ENCODE assay signal across 9 cellular contexts in the genomic region with DNA sequence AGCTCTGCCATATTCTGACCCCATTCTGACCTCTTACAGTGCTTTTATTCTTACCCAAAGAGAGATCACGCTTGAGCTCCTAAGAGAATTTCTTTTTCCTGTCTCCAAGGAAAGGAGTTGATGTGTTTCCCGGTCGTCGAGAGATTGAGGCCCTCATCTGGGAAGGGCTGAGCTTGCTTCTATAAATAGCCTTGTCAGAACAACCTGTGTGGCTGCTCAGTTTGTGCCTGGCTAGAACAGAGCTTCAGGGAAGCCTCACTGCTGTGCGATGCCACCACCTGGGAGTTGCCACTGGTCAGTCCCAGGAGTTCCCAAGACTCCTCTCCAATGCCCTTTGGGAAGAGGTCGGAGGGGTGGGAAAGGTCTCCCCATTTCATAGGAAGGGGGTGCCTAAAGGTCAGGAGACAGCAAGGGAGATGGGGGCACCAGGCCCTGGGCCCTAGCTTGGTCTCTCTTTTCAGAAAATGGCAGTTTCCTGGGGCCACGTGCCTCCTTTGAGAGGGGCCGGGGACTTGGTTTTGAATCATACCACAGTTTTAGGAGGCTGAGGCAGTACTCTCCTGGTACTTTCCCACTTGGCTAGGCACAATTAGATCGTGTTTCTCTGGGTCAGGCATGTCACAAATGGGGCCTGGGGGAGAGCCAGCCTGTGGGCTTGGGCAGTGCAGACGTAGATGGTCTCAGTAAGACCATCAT. TPM values are rescaled to one million over a fixed set of nuclear protein-coding genes. Genes with fewer than 3 reads are reported as not detected.
DNase-seq lines count a peak whose midpoint lies in the region; TF ChIP-seq lines count a peak whose summit lies in the region.
"Had no signal": no experiment of that assay in that cellular context is flagged by ENCODE, and none has a peak within 500 bp of the region (broad histone marks: within the 10 kb centered on the region; RNA-seq: fewer than 3 reads in every experiment).

No MANE protein-coding gene starts in this region.

- no peak overlapping the region for H2BK120ac ChIP-seq in mesendoderm (ENCODE audit: low read depth, low read length)

- no peaks in the 10 kb centered on the region for H3K79me1 ChIP-seq in mesendoderm (ENCODE audit: low read length)

- peaks cover 10% of the 10 kb centered on the region for H3K4me1 ChIP-seq in HEK293 (ENCODE audit: control insufficient read depth, insufficient read depth, low read length)
- H3K4me1 ChIP-seq in skeletal muscle tissue (ENCODE audit: control insufficient read depth in 3 of 3, insufficient read depth in 3 of 3, low read length in 3 of 3) = peaks cover 37 to 54% (median 44%) of the 10 kb centered on the region in 3 donors
- H3K4me1 ChIP-seq in mesendoderm (ENCODE audit: control insufficient read depth, low read depth, low read length) = no peaks in the 10 kb centered on the region

- no peak for DNase-seq in glutamatergic neuron
- no peak for DNase-seq in iPS-NIHi7 (ENCODE audit: extremely low spot score)
- DNase-seq in mesendoderm = no peak
- no peak for DNase-seq in GDM1 (lab: John Stamatoyannopoulos, UW)
- DNase-seq: amygdala, hippocampal formation had no signal

- H3K4me3 Mint-ChIP-seq in glutamatergic neuron (ENCODE audit: unreplicated experiment) = peak overlapping the region; percentile 13

- H3K4ac ChIP-seq in mesendoderm (ENCODE audit: low read depth, low read length) = no peak overlapping the region

- H3K36me3 ChIP-seq in HEK293 (ENCODE audit: control insufficient read depth in 2 of 2, insufficient read depth in 1 of 2, low read length in 2 of 2) = peaks cover 0 to 20% of the 10 kb centered on the region in 2 experiments; a peak in 1 of 3 replicates
- H3K36me3 ChIP-seq in SU-DHL-6 (ENCODE audit: low read length) = peaks cover 4% of the 10 kb centered on the region; the same call in 1 of the 2 replicates
- peaks cover 0 to 2% (median 0%) of the 10 kb centered on the region in 3 donors for H3K36me3 ChIP-seq in skeletal muscle tissue (ENCODE audit: control insufficient read depth in 3 of 3, insufficient read depth in 3 of 3, low read length in 3 of 3)
- H3K36me3 ChIP-seq in mesendoderm (ENCODE audit: control insufficient read depth, insufficient read depth, low read length) = no peaks in the 10 kb centered on the region

- POLR2A ChIA-PET in HEK293 (lab: Yijun Ruan, JAX) = no interaction called here

- H4K8ac ChIP-seq in mesendoderm (ENCODE audit: low read depth, low read length) = no peak overlapping the region

- no peak overlapping the region for H4K5ac ChIP-seq in mesendoderm (ENCODE audit: low read length)

- H3K23ac ChIP-seq in mesendoderm (ENCODE audit: low read length) = no peak overlapping the region

- no peak for TF ChIP-seq CTCF in HEK293 (tag by site-specific recombination; IDR thresholded peaks at IDR 0.05)
- TF ChIP-seq CTCF in SU-DHL-6 (IDR thresholded peaks at IDR 0.05; ENCODE audit: insufficient read depth, low read length, poor library complexity, severe bottlenecking) = no peak
- TF ChIP-seq CTCF in glutamatergic neuron (IDR thresholded peaks at IDR 0.05; ENCODE audit: partially characterized antibody, unreplicated experiment) = no peak

- H3K27ac ChIP-seq in HEK293 (ENCODE audit: extremely low read depth, low read depth, low read length) (no peak overlapping the region; the same call in 1 of the 2 replicates), SU-DHL-6 (ENCODE audit: low read depth, low read length) (peak overlapping the region; percentile 91), skeletal muscle tissue (ENCODE audit: low read depth, low read length) (peak overlapping the region; percentile 77), mesendoderm (ENCODE audit: low read depth, low read length) (no peak overlapping the region)

- H2AK5ac ChIP-seq in mesendoderm (ENCODE audit: low read length) = no peak overlapping the region

- H3K36me3 Mint-ChIP-seq in glutamatergic neuron (ENCODE audit: unreplicated experiment) = no peaks in the 10 kb centered on the region

- peaks cover 3% of the 10 kb centered on the region for H3K9me3 Mint-ChIP-seq in glutamatergic neuron (ENCODE audit: unreplicated experiment)

- H3K4me1 Mint-ChIP-seq in glutamatergic neuron (ENCODE audit: low read depth, unreplicated experiment) = peaks cover 24% of the 10 kb centered on the region

- no peak overlapping the region for H3K56ac ChIP-seq in mesendoderm (ENCODE audit: low read length)

- peaks cover 22% of the 10 kb centered on the region for H3F3A ChIP-seq in SU-DHL-6 (ENCODE audit: insufficient read depth)

- H2BK15ac ChIP-seq in mesendoderm (replicated peaks; ENCODE audit: low read depth) = no peak overlapping the region

- H3K27me3 ChIP-seq in SU-DHL-6 (ENCODE audit: low read length) (no peaks in the 10 kb centered on the region), skeletal muscle tissue (ENCODE audit: control insufficient read depth in 3 of 3, insufficient read depth in 3 of 3, low read length in 3 of 3) (no peaks in the 10 kb centered on the region), mesendoderm (ENCODE audit: insufficient read depth, low read length, poor library complexity) (peaks cover 2% of the 10 kb centered on the region)

- no peak overlapping the region for H3K27ac Mint-ChIP-seq in glutamatergic neuron (ENCODE audit: unreplicated experiment)

- no peak overlapping the region for H3K18ac ChIP-seq in mesendoderm (ENCODE audit: low read length)

- H3K4me3 ChIP-seq in HEK293 (ENCODE audit: low read depth, low read length) = no peak overlapping the region
- peak overlapping the region; percentile 70 for H3K4me3 ChIP-seq in SU-DHL-6 (ENCODE audit: insufficient read depth, low read length, poor library complexity, severe bottlenecking)
- H3K4me3 ChIP-seq in skeletal muscle tissue (ENCODE audit: low read length in 3 of 3) = peak overlapping the region in 1 of 3 donors; percentile 7
- H3K4me3 ChIP-seq in mesendoderm (ENCODE audit: low read length) = no peak overlapping the region

- no peaks in the 10 kb centered on the region for H4K20me1 ChIP-seq in SU-DHL-6 (ENCODE audit: low read depth, low read length)

- no peak overlapping the region for H2AFZ ChIP-seq in SU-DHL-6 (ENCODE audit: low read depth, low read length, severe bottlenecking)

- peaks cover 51% of the 10 kb centered on the region for H3K79me2 ChIP-seq in SU-DHL-6 (ENCODE audit: insufficient read depth, low read length)
- no peaks in the 10 kb centered on the region for H3K79me2 ChIP-seq in mesendoderm (ENCODE audit: control insufficient read depth, insufficient read depth, low read length)

- H2BK5ac ChIP-seq in mesendoderm (ENCODE audit: low read length) = no peak overlapping the region

- no CpG with 5 or more reads among the region's 10 CpGs for WGBS in mesendoderm (ENCODE audit: extremely low coverage, insufficient coverage, low lambda C conversion rate)

- peak overlapping the region; percentile 92 for H3K4me2 ChIP-seq in SU-DHL-6 (ENCODE audit: low read depth, low read length, poor library complexity, severe bottlenecking)
- no peak overlapping the region for H3K4me2 ChIP-seq in mesendoderm (ENCODE audit: low read length)

- H3K9me3 ChIP-seq in HEK293 (ENCODE audit: control insufficient read depth, insufficient read depth, low read depth, low read length) = no peaks in the 10 kb centered on the region
- H3K9me3 ChIP-seq in SU-DHL-6 (ENCODE audit: insufficient read depth, low read length) = no peaks in the 10 kb centered on the region
- H3K9me3 ChIP-seq in skeletal muscle tissue (ENCODE audit: control insufficient read depth in 3 of 3, low read length in 3 of 3) = no peaks in the 10 kb centered on the region

- peaks cover 6% of the 10 kb centered on the region for H3K27me3 Mint-ChIP-seq in glutamatergic neuron (ENCODE audit: unreplicated experiment)

- peak overlapping the region; percentile 90 for H3K9ac ChIP-seq in SU-DHL-6 (ENCODE audit: low read length)
- peak overlapping the region; percentile 30 to 55 (median 54) for H3K9ac ChIP-seq in skeletal muscle tissue (ENCODE audit: low read depth in 1 of 3, low read length in 3 of 3)
- H3K9ac ChIP-seq in mesendoderm (ENCODE audit: low read length) = no peak overlapping the region

- CTCF ChIA-PET in HEK293 (lab: Yijun Ruan, JAX) = interaction anchor here (0.6 to 1.5 kb wide), 3 partner anchors 15 to 81 kb away, joined by 3 to 6 read pairs (median 4); no protein-coding TSS in a partner anchor

- H3K9me2 ChIP-seq in SU-DHL-6 (replicated peaks; ENCODE audit: insufficient read depth, low read length) = no peaks in the 10 kb centered on the region

TF ChIP-seq in HEK293, 187 proteins besides CTCF, POLR2A, EP300 and RAD21:
- 0 out of 2 replicates have a peak, but pooled peaks have one; percentile 13 for TF ChIP-seq GLIS1 (tag by site-specific recombination; IDR thresholded peaks at IDR 0.05)
- no peak for TF ChIP-seq ZNF768 (tag by site-specific recombination; IDR thresholded peaks at IDR 0.05)

RNA-seq across cellular contexts. Expression of gene EIF2D, which starts 52.1 kb away (rescaled TPM):
- total RNA-seq in glutamatergic neuron (ENCODE audit: unreplicated experiment) (19.5 TPM), skeletal muscle tissue (25.6 TPM)
- 24.1 TPM for polyA plus RNA-seq in mesendoderm (2013, experiment 1 of 2)
- polyA plus RNA-seq in mesendoderm (2013, experiment 2 of 2) = 24.8 TPM

RNA-seq across cellular contexts. Expression of gene RASSF5, which starts 52.8 kb away (rescaled TPM):
- total RNA-seq in glutamatergic neuron (ENCODE audit: unreplicated experiment) (2.7 TPM), skeletal muscle tissue (3.1 TPM)
- 1.4 TPM for polyA plus RNA-seq in mesendoderm (2013, experiment 1 of 2)
- polyA plus RNA-seq in mesendoderm (2013, experiment 2 of 2) = 1.8 TPM

Comparison
In these comparisons a context has a peak if more than half of its experiments do, and no peak if none do; other contexts are left out.
1. H3K27ac ChIP-seq: peak in SU-DHL-6 (single experiment) and skeletal muscle tissue (single experiment); none in HEK293 (single experiment) and mesendoderm (single experiment).